ENCODE assay signal across 1 cellular context in the genomic region with DNA sequence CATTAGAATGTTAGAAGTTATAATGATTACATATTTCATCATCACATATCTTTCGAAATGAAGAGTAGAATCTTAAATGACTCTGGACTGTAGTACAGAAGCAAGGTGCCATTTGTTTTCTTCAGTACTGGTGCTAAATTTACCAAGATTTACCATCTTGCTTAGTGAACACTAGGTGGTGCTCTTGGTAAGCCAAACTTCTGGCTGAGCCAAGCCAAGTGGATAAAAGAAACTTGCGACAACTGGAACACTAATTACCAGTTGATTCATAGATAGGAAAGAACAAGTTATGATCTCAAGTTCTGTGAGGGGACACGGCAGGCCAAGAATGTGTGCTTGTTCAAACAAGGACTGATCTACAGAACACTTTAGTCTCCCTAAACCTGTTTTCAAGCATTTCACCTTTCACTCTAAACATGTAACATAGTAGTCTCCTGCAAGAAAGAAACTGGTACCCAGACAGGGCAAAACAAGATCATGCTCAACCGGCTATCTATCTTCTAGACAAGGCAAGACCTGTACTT.
A peak's percentile ranks its signal among the peaks of the same experiment; 100 is the strongest.
TF ChIP-seq lines count a peak whose summit lies in the region.

No MANE protein-coding gene starts in this region.

TF ChIP-seq in HepG2, 621 proteins besides CTCF, POLR2A, EP300 and RAD21 (continued from another document and continues in another):
- TF ChIP-seq, protein P1, sequence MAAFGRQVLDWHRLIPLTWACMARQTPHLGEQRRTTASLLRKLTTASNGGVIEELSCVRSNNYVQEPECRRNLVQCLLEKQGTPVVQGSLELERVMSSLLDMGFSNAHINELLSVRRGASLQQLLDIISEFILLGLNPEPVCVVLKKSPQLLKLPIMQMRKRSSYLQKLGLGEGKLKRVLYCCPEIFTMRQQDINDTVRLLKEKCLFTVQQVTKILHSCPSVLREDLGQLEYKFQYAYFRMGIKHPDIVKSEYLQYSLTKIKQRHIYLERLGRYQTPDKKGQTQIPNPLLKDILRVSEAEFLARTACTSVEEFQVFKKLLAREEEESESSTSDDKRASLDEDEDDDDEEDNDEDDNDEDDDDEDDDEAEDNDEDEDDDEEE (CRISPR knock-in tag; IDR thresholded peaks at IDR 0.05): no peak
- TF ChIP-seq ZNF251 (CRISPR knock-in tag; IDR thresholded peaks at IDR 0.05): no peak
- TF ChIP-seq, protein P2, sequence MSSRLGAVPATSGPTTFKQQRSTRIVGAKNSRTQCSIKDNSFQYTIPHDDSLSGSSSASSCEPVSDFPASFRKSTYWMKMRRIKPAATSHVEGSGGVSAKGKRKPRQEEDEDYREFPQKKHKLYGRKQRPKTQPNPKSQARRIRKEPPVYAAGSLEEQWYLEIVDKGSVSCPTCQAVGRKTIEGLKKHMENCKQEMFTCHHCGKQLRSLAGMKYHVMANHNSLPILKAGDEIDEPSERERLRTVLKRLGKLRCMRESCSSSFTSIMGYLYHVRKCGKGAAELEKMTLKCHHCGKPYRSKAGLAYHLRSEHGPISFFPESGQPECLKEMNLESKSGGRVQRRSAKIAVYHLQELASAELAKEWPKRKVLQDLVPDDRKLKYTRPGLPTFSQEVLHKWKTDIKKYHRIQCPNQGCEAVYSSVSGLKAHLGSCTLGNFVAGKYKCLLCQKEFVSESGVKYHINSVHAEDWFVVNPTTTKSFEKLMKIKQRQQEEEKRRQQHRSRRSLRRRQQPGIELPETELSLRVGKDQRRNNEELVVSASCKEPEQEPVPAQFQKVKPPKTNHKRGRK (CRISPR knock-in tag; IDR thresholded peaks at IDR 0.05): no peak
- no peak for TF ChIP-seq ZFP37 (CRISPR knock-in tag; IDR thresholded peaks at IDR 0.05; ENCODE audit: borderline replicate concordance)
- TF ChIP-seq MEIS2 (CRISPR knock-in tag; IDR thresholded peaks at IDR 0.05): no peak
- TF ChIP-seq ZNF180 (CRISPR knock-in tag; IDR thresholded peaks at IDR 0.05; ENCODE audit: borderline replicate concordance, low read depth): no peak
- peak; percentile 19; the same call in 1 of the 2 replicates for TF ChIP-seq CEBPB (IDR thresholded peaks at IDR 0.05; ENCODE audit: borderline replicate concordance, low read depth, low read length)
- TF ChIP-seq ZNF333 (CRISPR knock-in tag; IDR thresholded peaks at IDR 0.05; ENCODE audit: borderline replicate concordance): no peak
- no peak for TF ChIP-seq ATAD3A (CRISPR knock-in tag; IDR thresholded peaks at IDR 0.05)
- TF ChIP-seq, protein P3, sequence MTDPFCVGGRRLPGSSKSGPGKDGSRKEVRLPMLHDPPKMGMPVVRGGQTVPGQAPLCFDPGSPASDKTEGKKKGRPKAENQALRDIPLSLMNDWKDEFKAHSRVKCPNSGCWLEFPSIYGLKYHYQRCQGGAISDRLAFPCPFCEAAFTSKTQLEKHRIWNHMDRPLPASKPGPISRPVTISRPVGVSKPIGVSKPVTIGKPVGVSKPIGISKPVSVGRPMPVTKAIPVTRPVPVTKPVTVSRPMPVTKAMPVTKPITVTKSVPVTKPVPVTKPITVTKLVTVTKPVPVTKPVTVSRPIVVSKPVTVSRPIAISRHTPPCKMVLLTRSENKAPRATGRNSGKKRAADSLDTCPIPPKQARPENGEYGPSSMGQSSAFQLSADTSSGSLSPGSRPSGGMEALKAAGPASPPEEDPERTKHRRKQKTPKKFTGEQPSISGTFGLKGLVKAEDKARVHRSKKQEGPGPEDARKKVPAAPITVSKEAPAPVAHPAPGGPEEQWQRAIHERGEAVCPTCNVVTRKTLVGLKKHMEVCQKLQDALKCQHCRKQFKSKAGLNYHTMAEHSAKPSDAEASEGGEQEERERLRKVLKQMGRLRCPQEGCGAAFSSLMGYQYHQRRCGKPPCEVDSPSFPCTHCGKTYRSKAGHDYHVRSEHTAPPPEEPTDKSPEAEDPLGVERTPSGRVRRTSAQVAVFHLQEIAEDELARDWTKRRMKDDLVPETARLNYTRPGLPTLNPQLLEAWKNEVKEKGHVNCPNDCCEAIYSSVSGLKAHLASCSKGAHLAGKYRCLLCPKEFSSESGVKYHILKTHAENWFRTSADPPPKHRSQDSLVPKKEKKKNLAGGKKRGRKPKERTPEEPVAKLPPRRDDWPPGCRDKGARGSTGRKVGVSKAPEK (CRISPR knock-in tag; IDR thresholded peaks at IDR 0.05; ENCODE audit: borderline replicate concordance): no peak
- TF ChIP-seq SIN3B (IDR thresholded peaks at IDR 0.05; ENCODE audit: low read length): no peak
- TF ChIP-seq, protein P4, sequence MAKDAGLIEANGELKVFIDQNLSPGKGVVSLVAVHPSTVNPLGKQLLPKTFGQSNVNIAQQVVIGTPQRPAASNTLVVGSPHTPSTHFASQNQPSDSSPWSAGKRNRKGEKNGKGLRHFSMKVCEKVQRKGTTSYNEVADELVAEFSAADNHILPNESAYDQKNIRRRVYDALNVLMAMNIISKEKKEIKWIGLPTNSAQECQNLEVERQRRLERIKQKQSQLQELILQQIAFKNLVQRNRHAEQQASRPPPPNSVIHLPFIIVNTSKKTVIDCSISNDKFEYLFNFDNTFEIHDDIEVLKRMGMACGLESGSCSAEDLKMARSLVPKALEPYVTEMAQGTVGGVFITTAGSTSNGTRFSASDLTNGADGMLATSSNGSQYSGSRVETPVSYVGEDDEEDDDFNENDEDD (CRISPR knock-in tag; IDR thresholded peaks at IDR 0.05; ENCODE audit: borderline replicate concordance): no peak
- TF ChIP-seq ZNF335 (CRISPR knock-in tag; IDR thresholded peaks at IDR 0.05): no peak
- TF ChIP-seq ZFYVE20 (CRISPR knock-in tag; IDR thresholded peaks at IDR 0.05; ENCODE audit: borderline replicate concordance, low read depth): no peak
- no peak for TF ChIP-seq ZNF510 (CRISPR knock-in tag; IDR thresholded peaks at IDR 0.05; ENCODE audit: low read depth)
- peak; percentile 72 for TF ChIP-seq RBM22 (optimal IDR thresholded peaks at IDR 0.05; ENCODE audit: low read length)
- TF ChIP-seq ZNF782 (CRISPR knock-in tag; IDR thresholded peaks at IDR 0.05; ENCODE audit: borderline replicate concordance): no peak
- TF ChIP-seq GATAD1 (CRISPR knock-in tag; IDR thresholded peaks at IDR 0.05): no peak
- TF ChIP-seq, protein P5, sequence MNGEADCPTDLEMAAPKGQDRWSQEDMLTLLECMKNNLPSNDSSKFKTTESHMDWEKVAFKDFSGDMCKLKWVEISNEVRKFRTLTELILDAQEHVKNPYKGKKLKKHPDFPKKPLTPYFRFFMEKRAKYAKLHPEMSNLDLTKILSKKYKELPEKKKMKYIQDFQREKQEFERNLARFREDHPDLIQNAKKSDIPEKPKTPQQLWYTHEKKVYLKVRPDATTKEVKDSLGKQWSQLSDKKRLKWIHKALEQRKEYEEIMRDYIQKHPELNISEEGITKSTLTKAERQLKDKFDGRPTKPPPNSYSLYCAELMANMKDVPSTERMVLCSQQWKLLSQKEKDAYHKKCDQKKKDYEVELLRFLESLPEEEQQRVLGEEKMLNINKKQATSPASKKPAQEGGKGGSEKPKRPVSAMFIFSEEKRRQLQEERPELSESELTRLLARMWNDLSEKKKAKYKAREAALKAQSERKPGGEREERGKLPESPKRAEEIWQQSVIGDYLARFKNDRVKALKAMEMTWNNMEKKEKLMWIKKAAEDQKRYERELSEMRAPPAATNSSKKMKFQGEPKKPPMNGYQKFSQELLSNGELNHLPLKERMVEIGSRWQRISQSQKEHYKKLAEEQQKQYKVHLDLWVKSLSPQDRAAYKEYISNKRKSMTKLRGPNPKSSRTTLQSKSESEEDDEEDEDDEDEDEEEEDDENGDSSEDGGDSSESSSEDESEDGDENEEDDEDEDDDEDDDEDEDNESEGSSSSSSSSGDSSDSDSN (CRISPR knock-in tag; IDR thresholded peaks at IDR 0.05): no peak
- TF ChIP-seq ZNF260 (CRISPR knock-in tag; IDR thresholded peaks at IDR 0.05; ENCODE audit: borderline replicate concordance, low read depth): no peak
- TF ChIP-seq NFATC3 (CRISPR knock-in tag; IDR thresholded peaks at IDR 0.05): no peak
- no peak for TF ChIP-seq NFE2L2 (IDR thresholded peaks at IDR 0.05; ENCODE audit: low read length)
- TF ChIP-seq POLR2G (IDR thresholded peaks at IDR 0.05; ENCODE audit: low read depth, low read length): peak; percentile 55; the same call in 1 of the 2 replicates
- TF ChIP-seq, protein P6, sequence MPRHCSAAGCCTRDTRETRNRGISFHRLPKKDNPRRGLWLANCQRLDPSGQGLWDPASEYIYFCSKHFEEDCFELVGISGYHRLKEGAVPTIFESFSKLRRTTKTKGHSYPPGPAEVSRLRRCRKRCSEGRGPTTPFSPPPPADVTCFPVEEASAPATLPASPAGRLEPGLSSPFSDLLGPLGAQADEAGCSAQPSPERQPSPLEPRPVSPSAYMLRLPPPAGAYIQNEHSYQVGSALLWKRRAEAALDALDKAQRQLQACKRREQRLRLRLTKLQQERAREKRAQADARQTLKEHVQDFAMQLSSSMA (CRISPR knock-in tag; IDR thresholded peaks at IDR 0.05): no peak
- no peak for TF ChIP-seq MAFK (conservative IDR thresholded peaks at IDR 0.05 in 1 of 2, IDR thresholded peaks at IDR 0.05 in 1 of 2; ENCODE audit: low read length in 2 of 2)
- TF ChIP-seq SRSF4 (IDR thresholded peaks at IDR 0.05; ENCODE audit: low read depth, low read length, poor library complexity, severe bottlenecking): no peak
- TF ChIP-seq HNRNPLL (IDR thresholded peaks at IDR 0.05; ENCODE audit: low read depth, low read length, poor library complexity, severe bottlenecking): no peak
- TF ChIP-seq ZMYM2 (CRISPR knock-in tag; IDR thresholded peaks at IDR 0.05): no peak
- no peak for TF ChIP-seq SP4 (CRISPR knock-in tag; IDR thresholded peaks at IDR 0.05)
- TF ChIP-seq, protein P7, sequence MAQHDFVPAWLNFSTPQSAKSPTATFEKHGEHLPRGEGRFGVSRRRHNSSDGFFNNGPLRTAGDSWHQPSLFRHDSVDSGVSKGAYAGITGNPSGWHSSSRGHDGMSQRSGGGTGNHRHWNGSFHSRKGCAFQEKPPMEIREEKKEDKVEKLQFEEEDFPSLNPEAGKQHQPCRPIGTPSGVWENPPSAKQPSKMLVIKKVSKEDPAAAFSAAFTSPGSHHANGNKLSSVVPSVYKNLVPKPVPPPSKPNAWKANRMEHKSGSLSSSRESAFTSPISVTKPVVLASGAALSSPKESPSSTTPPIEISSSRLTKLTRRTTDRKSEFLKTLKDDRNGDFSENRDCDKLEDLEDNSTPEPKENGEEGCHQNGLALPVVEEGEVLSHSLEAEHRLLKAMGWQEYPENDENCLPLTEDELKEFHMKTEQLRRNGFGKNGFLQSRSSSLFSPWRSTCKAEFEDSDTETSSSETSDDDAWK (CRISPR knock-in tag; IDR thresholded peaks at IDR 0.05): no peak
- no peak for TF ChIP-seq ZNF615 (CRISPR knock-in tag; IDR thresholded peaks at IDR 0.05; ENCODE audit: borderline replicate concordance)
- no peak for TF ChIP-seq ZNF101 (CRISPR knock-in tag; IDR thresholded peaks at IDR 0.05; ENCODE audit: borderline replicate concordance, low read depth)
- TF ChIP-seq, protein P8, sequence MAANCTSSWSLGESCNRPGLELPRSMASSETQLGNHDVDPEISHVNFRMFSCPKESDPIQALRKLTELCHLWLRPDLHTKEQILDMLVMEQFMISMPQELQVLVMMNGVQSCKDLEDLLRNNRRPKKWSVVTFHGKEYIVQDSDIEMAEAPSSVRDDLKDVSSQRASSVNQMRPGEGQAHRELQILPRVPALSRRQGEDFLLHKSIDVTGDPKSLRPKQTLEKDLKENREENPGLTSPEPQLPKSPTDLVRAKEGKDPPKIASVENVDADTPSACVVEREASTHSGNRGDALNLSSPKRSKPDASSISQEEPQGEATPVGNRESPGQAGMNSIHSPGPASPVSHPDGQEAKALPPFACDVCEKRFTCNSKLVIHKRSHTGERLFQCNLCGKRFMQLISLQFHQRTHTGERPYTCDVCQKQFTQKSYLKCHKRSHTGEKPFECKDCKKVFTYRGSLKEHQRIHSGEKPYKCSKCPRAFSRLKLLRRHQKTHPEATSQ (CRISPR knock-in tag; IDR thresholded peaks at IDR 0.05; ENCODE audit: borderline replicate concordance): no peak
- TF ChIP-seq ZNF484 (CRISPR knock-in tag; IDR thresholded peaks at IDR 0.05; ENCODE audit: borderline replicate concordance, low read depth): no peak
- no peak for TF ChIP-seq ZNF713 (CRISPR knock-in tag; IDR thresholded peaks at IDR 0.05)
- no peak for TF ChIP-seq SRSF1 (optimal IDR thresholded peaks at IDR 0.05; ENCODE audit: low read depth, low read length)
- TF ChIP-seq SNRNP70 (IDR thresholded peaks at IDR 0.05; ENCODE audit: low read depth, low read length): no peak
- peak; percentile 90 for TF ChIP-seq SMC3 (IDR thresholded peaks at IDR 0.05; ENCODE audit: low read length)
- TF ChIP-seq GATAD2A (CRISPR knock-in tag; IDR thresholded peaks at IDR 0.05): no peak
- TF ChIP-seq STAG1 (CRISPR knock-in tag; IDR thresholded peaks at IDR 0.05): peak; percentile 95
- no peak for TF ChIP-seq ZC3H4 (CRISPR knock-in tag; IDR thresholded peaks at IDR 0.05; ENCODE audit: borderline replicate concordance)
- TF ChIP-seq, protein P9, sequence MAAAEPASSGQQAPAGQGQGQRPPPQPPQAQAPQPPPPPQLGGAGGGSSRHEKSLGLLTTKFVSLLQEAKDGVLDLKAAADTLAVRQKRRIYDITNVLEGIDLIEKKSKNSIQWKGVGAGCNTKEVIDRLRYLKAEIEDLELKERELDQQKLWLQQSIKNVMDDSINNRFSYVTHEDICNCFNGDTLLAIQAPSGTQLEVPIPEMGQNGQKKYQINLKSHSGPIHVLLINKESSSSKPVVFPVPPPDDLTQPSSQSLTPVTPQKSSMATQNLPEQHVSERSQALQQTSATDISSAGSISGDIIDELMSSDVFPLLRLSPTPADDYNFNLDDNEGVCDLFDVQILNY (CRISPR knock-in tag; conservative IDR thresholded peaks at IDR 0.05): no peak
- TF ChIP-seq, protein P10, sequence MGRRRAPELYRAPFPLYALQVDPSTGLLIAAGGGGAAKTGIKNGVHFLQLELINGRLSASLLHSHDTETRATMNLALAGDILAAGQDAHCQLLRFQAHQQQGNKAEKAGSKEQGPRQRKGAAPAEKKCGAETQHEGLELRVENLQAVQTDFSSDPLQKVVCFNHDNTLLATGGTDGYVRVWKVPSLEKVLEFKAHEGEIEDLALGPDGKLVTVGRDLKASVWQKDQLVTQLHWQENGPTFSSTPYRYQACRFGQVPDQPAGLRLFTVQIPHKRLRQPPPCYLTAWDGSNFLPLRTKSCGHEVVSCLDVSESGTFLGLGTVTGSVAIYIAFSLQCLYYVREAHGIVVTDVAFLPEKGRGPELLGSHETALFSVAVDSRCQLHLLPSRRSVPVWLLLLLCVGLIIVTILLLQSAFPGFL (CRISPR knock-in tag; IDR thresholded peaks at IDR 0.05): no peak
- TF ChIP-seq ZNF446 (CRISPR knock-in tag; IDR thresholded peaks at IDR 0.05): no peak
- TF ChIP-seq, protein P11, sequence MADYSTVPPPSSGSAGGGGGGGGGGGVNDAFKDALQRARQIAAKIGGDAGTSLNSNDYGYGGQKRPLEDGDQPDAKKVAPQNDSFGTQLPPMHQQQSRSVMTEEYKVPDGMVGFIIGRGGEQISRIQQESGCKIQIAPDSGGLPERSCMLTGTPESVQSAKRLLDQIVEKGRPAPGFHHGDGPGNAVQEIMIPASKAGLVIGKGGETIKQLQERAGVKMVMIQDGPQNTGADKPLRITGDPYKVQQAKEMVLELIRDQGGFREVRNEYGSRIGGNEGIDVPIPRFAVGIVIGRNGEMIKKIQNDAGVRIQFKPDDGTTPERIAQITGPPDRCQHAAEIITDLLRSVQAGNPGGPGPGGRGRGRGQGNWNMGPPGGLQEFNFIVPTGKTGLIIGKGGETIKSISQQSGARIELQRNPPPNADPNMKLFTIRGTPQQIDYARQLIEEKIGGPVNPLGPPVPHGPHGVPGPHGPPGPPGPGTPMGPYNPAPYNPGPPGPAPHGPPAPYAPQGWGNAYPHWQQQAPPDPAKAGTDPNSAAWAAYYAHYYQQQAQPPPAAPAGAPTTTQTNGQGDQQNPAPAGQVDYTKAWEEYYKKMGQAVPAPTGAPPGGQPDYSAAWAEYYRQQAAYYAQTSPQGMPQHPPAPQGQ (CRISPR knock-in tag; IDR thresholded peaks at IDR 0.05; ENCODE audit: borderline replicate concordance): no peak
- TF ChIP-seq ZBTB20 (CRISPR knock-in tag; IDR thresholded peaks at IDR 0.05; ENCODE audit: borderline replicate concordance, low read depth): no peak
